In genomic region chr2:215052404-215052803, GRCh38 we compare ENCODE assay signal across 21 cellular contexts.
"Had no signal": no experiment of that assay in that cellular context is flagged by ENCODE, and none has a peak within 500 bp of the region (broad histone marks: within the 10 kb centered on the region; RNA-seq: fewer than 3 reads in every experiment).

No MANE protein-coding gene starts in this region.

- H3K27me3 ChIP-seq: brain microvascular endothelial cell, cardiac muscle cell, colonic mucosa had no signal

- H3K27ac ChIP-seq: brain microvascular endothelial cell, cardiac muscle cell, colonic mucosa had no signal

- H3K36me3 ChIP-seq: brain microvascular endothelial cell, cardiac muscle cell, colonic mucosa had no signal

- H3K9me3 ChIP-seq: colonic mucosa had no signal

- H3K4me1 ChIP-seq: colonic mucosa had no signal

- DNase-seq: activated CD4-positive, alpha-beta memory T cell treated with anti-CD3 and anti-CD28 coated beads, Interleukin-2, amount 10 ng/mL, durations not matched to agents 7 days and 5 days; activated CD4-positive, alpha-beta T cell treated with anti-CD3 and anti-CD28 coated beads for 36 hours; activated CD4-positive, alpha-beta T cell treated with anti-CD3 and anti-CD28 coated beads, Interleukin-2, amount 10 ng/mL, durations not matched to agents 7 days and 5 days; activated CD4-positive, alpha-beta T cell treated with anti-CD3 and anti-CD28 coated beads, Interleukin-2, amount 50 U/mL, for 4 hours; activated CD4-positive, CD25-positive, alpha-beta regulatory T cell; activated CD4-positive, CD25-positive, alpha-beta regulatory T cell treated with anti-CD3 and anti-CD28 coated beads, Interleukin-2, amount 50 U/mL, for 72 hours; activated effector memory CD4-positive, alpha-beta T cell treated with Interleukin-2 at 50 U/mL for 16 hours; activated gamma-delta T cell treated with Interleukin-2 at 50 U/mL for 16 hours; activated naive CD4-positive, alpha-beta T cell treated with anti-CD3 and anti-CD28 coated beads, Interleukin-2, amount 50 U/mL, for 16 hours; activated naive CD4-positive, alpha-beta T cell treated with Interleukin-2 at 50 U/mL for 16 hours; activated T-cell treated with anti-CD3 and anti-CD28 coated beads, Interleukin-2, amount 50 U/mL, for 4 hours; amniotic stem cell; anterior cingulate cortex; brain microvascular endothelial cell; central memory CD4-positive, alpha-beta T cell; cerebellar nuclear complex; colonic mucosa; effector CD8-positive, alpha-beta T cell; head of caudate nucleus; T-helper 2 cell had no signal

- H3K4me3 ChIP-seq: cardiac muscle cell, colonic mucosa had no signal
